Comparison of ENCODE assay signal across 36 cellular contexts in the genomic region with DNA sequence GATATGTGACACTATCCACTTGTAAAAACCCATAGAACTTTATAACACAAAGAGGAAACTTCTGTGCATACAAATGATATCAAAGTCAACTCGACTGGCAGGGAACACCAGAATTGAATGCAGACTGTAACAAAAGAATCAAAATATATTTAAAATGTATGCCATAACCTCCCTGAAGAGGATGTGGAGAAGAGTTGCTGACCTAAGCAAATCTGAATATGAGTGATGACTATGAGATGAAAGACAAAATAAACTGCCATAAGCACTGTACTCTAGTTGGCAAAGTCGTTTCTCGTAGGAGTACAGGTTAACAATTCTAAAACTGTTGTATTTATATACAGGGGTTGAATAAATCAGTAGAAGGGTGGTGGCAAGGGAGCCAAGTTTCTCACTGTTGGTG.
"Had no signal": no experiment of that assay in that cellular context is flagged by ENCODE, and none has a peak within 500 bp of the region (broad histone marks: within the 10 kb centered on the region; RNA-seq: fewer than 3 reads in every experiment).

No MANE protein-coding gene starts in this region.

- DNase-seq: activated B cell treated with CpG ODN at 0.5 μM for 24 hours; activated CD4-positive, alpha-beta memory T cell treated with anti-CD3 and anti-CD28 coated beads for 36 hours; activated CD4-positive, alpha-beta T cell treated with anti-CD3 and anti-CD28 coated beads for 4 hours; activated CD4-positive, alpha-beta T cell treated with anti-CD3 and anti-CD28 coated beads, Interleukin-2, amount 50 U/mL, for 1 hour; activated CD4-positive, alpha-beta T cell treated with anti-CD3 and anti-CD28 coated beads, Interleukin-2, amount 50 U/mL, for 4 hours; activated CD4-positive, CD25-positive, alpha-beta regulatory T cell treated with anti-CD3 and anti-CD28 coated beads, Interleukin-2, amount 50 U/mL, for 72 hours; activated CD8-positive, alpha-beta memory T cell treated with anti-CD3 and anti-CD28 coated beads, Interleukin-2, amount 50 U/mL, for 4 hours; activated CD8-positive, alpha-beta T cell treated with anti-CD3 and anti-CD28 coated beads for 36 hours; activated effector memory CD4-positive, alpha-beta T cell treated with anti-CD3 and anti-CD28 coated beads, Interleukin-2, amount 50 U/mL, for 16 hours; activated gamma-delta T cell treated with Interleukin-2 at 50 U/mL for 16 hours; activated naive CD4-positive, alpha-beta T cell; activated naive CD4-positive, alpha-beta T cell treated with anti-CD3 and anti-CD28 coated beads for 36 hours; activated naive CD4-positive, alpha-beta T cell treated with anti-CD3 and anti-CD28 coated beads, Interleukin-2, amount 50 U/mL, for 16 hours; activated naive CD8-positive, alpha-beta T cell treated with anti-CD3 and anti-CD28 coated beads for 36 hours; activated T-cell treated with anti-CD3 and anti-CD28 coated beads for 4 hours; activated T-cell treated with anti-CD3 and anti-CD28 coated beads, Interleukin-2, amount 50 U/mL, for 1 hour; activated T-cell treated with anti-CD3 and anti-CD28 coated beads, Interleukin-2, amount 50 U/mL, for 4 hours; activated T-cell treated with anti-CD3 and anti-CD28 coated beads, Interleukin-2, amount 50 U/mL, for 72 hours; adrenal gland; amniotic stem cell; aorta; body of pancreas; brain microvascular endothelial cell; central memory CD4-positive, alpha-beta T cell; T-helper 2 cell; T-helper 9 cell had no signal

- H3K27ac ChIP-seq: adrenal gland, body of pancreas, brain microvascular endothelial cell, breast epithelium, VCaP had no signal

- H3K27ac Mint-ChIP-seq: activated B cell treated with CpG ODN at 0.5 μM for 24 hours; activated CD4-positive, alpha-beta memory T cell treated with anti-CD3 and anti-CD28 coated beads for 36 hours; activated CD4-positive, alpha-beta T cell treated with anti-CD3 and anti-CD28 coated beads, Interleukin-2, amount 10 ng/mL, durations not matched to agents 24 days and 14 days; activated CD8-positive, alpha-beta T cell treated with anti-CD3 and anti-CD28 coated beads for 36 hours; activated naive CD4-positive, alpha-beta T cell treated with anti-CD3 and anti-CD28 coated beads for 36 hours; activated naive CD4-positive, alpha-beta T cell treated with anti-CD3 and anti-CD28 coated beads, Interleukin-2, amount 50 U/mL, for 72 hours; activated naive CD8-positive, alpha-beta T cell treated with anti-CD3 and anti-CD28 coated beads for 36 hours; activated T-cell treated with anti-CD3 and anti-CD28 coated beads, Interleukin-2, amount 50 U/mL, for 72 hours; activated T-helper 1 cell treated with anti-CD3 and anti-CD28 coated beads, Interleukin-12 subunit alpha, Interleukin-12 subunit beta, Interleukin-2, Interleukin-4 antibody, amounts not matched to agents 30 ng/mL and 10 ng/mL and 1 ng/mL, durations not matched to agents 14 hours and 24 hours and 36 hours; activated T-helper 17 cell treated with anti-CD3 and anti-CD28 coated beads, Interleukin-2, amount 50 U/mL, for 72 hours; T-helper 2 cell treated with Interferon-gamma antibody and Interleukin-4, amounts not matched to agents 5 μg/mL and 100 μg/mL, for 36 hours had no signal

- ATAC-seq: activated CD8-positive, alpha-beta T cell treated with anti-CD3 and anti-CD28 coated beads for 36 hours; activated naive CD4-positive, alpha-beta T cell treated with anti-CD3 and anti-CD28 coated beads, Interleukin-2, amount 50 U/mL, for 72 hours; activated T-cell treated with anti-CD3 and anti-CD28 coated beads, Interleukin-2, amount 50 U/mL, for 4 hours; activated T-cell treated with anti-CD3 and anti-CD28 coated beads, Interleukin-2, amount 50 U/mL, for 72 hours; activated T-helper 17 cell treated with anti-CD3 and anti-CD28 coated beads, Interleukin-2, amount 50 U/mL, for 72 hours; body of pancreas had no signal

- H3K9me3 ChIP-seq: adrenal gland, body of pancreas, breast epithelium had no signal

- H3K4me3 ChIP-seq: adrenal gland, body of pancreas, breast epithelium had no signal

- H3K36me3 ChIP-seq: adrenal gland, brain microvascular endothelial cell, breast epithelium had no signal

- H3K36me3 Mint-ChIP-seq: activated CD4-positive, alpha-beta memory T cell treated with anti-CD3 and anti-CD28 coated beads for 36 hours; activated naive CD4-positive, alpha-beta T cell treated with anti-CD3 and anti-CD28 coated beads, Interleukin-2, amount 50 U/mL, for 72 hours; activated naive CD8-positive, alpha-beta T cell treated with anti-CD3 and anti-CD28 coated beads for 36 hours had no signal

- H3K9me3 Mint-ChIP-seq: activated CD4-positive, alpha-beta memory T cell treated with anti-CD3 and anti-CD28 coated beads for 36 hours had no signal

- FAIRE-seq: astrocyte, colon, TTC549 had no signal

- H3K4me1 Mint-ChIP-seq: activated B cell treated with CpG ODN at 0.5 μM for 24 hours; activated CD4-positive, alpha-beta T cell treated with anti-CD3 and anti-CD28 coated beads, Interleukin-2, amount 10 ng/mL, durations not matched to agents 24 days and 14 days; activated naive CD8-positive, alpha-beta T cell treated with anti-CD3 and anti-CD28 coated beads for 36 hours; activated T-helper 17 cell treated with anti-CD3 and anti-CD28 coated beads, Interleukin-2, amount 50 U/mL, for 72 hours had no signal

- H3K27me3 Mint-ChIP-seq: activated B cell treated with CpG ODN at 0.5 μM for 24 hours; activated CD4-positive, alpha-beta memory T cell treated with anti-CD3 and anti-CD28 coated beads for 36 hours; activated CD4-positive, alpha-beta T cell treated with anti-CD3 and anti-CD28 coated beads, Interleukin-2, amount 10 ng/mL, durations not matched to agents 24 days and 14 days; activated CD8-positive, alpha-beta T cell treated with anti-CD3 and anti-CD28 coated beads for 36 hours; activated naive CD8-positive, alpha-beta T cell treated with anti-CD3 and anti-CD28 coated beads for 36 hours; activated T-helper 17 cell treated with anti-CD3 and anti-CD28 coated beads, Interleukin-2, amount 50 U/mL, for 72 hours had no signal

- H3K4me1 ChIP-seq: adrenal gland, body of pancreas, breast epithelium had no signal

- H3K27me3 ChIP-seq: adrenal gland, body of pancreas, brain microvascular endothelial cell, breast epithelium had no signal

- H3K4me3 Mint-ChIP-seq: activated B cell treated with CpG ODN at 0.5 μM for 24 hours; activated CD4-positive, alpha-beta memory T cell treated with anti-CD3 and anti-CD28 coated beads for 36 hours; activated CD4-positive, alpha-beta T cell treated with anti-CD3 and anti-CD28 coated beads, Interleukin-2, amount 10 ng/mL, durations not matched to agents 24 days and 14 days; activated CD8-positive, alpha-beta T cell treated with anti-CD3 and anti-CD28 coated beads for 36 hours; activated naive CD4-positive, alpha-beta T cell treated with anti-CD3 and anti-CD28 coated beads for 36 hours; activated naive CD8-positive, alpha-beta T cell treated with anti-CD3 and anti-CD28 coated beads for 36 hours; activated T-cell treated with anti-CD3 and anti-CD28 coated beads, Interleukin-2, amount 50 U/mL, for 4 hours; activated T-cell treated with anti-CD3 and anti-CD28 coated beads, Interleukin-2, amount 50 U/mL, for 72 hours; activated T-helper 1 cell treated with anti-CD3 and anti-CD28 coated beads, Interleukin-12 subunit alpha, Interleukin-12 subunit beta, Interleukin-2, Interleukin-4 antibody, amounts not matched to agents 30 ng/mL and 10 ng/mL and 1 ng/mL, durations not matched to agents 14 hours and 24 hours and 36 hours; activated T-helper 17 cell treated with anti-CD3 and anti-CD28 coated beads, Interleukin-2, amount 50 U/mL, for 72 hours; T-helper 2 cell treated with Interferon-gamma antibody and Interleukin-4, amounts not matched to agents 5 μg/mL and 100 μg/mL, for 36 hours had no signal
